ENCODE assay signal across 9 cellular contexts in genomic region chr11:811446-812245, GRCh38. TPM values are rescaled to one million over a fixed set of nuclear protein-coding genes. Genes with fewer than 3 reads are reported as not detected.
A peak's percentile ranks its signal among the peaks of the same experiment; 100 is the strongest.
DNase-seq lines count a peak whose midpoint lies in the region; ATAC-seq and TF ChIP-seq lines count a peak whose summit lies in the region.
"Had no signal": no experiment of that assay in that cellular context is flagged by ENCODE, and none has a peak within 500 bp of the region (broad histone marks: within the 10 kb centered on the region; RNA-seq: fewer than 3 reads in every experiment).

No MANE protein-coding gene starts in this region.

- H3K4me3 ChIP-seq in MG63: peak overlapping the region; percentile 82

- no peak for TF ChIP-seq POLR2A in erythroblast (IDR thresholded peaks at IDR 0.05; ENCODE audit: low read length)

- H3K4me1 Mint-ChIP-seq in chondrocyte (ENCODE audit: low read depth): peaks cover 33% of the 10 kb centered on the region
- peaks cover 10 to 41% (median 35%) of the 10 kb centered on the region in 4 donors for H3K4me1 Mint-ChIP-seq in naive thymus-derived CD8-positive, alpha-beta T cell

- H3K27me3 ChIP-seq in MG63: no peaks in the 10 kb centered on the region

- POLR2A ChIA-PET in naive thymus-derived CD8-positive, alpha-beta T cell (lab: Charles Lee): interaction anchor here (0.6 to 1.9 kb wide), 3 partner anchors 9 to 68 kb away, joined by 4 to 34 read pairs (median 4); partner anchors contain the start of gene PNPLA2

- ATAC-seq in naive thymus-derived CD8-positive, alpha-beta T cell: no peak
- ATAC-seq in GM19035 (IDR thresholded peaks at IDR 0.05; ENCODE audit: unreplicated experiment) (no peak), GM21786 (IDR thresholded peaks at IDR 0.05; ENCODE audit: unreplicated experiment) (no peak)

- H3K36me3 ChIP-seq in MG63: peaks cover 59% of the 10 kb centered on the region

- no peaks in the 10 kb centered on the region for H3K27me3 Mint-ChIP-seq in chondrocyte (ENCODE audit: low read depth)
- no peaks in the 10 kb centered on the region for H3K27me3 Mint-ChIP-seq in naive thymus-derived CD8-positive, alpha-beta T cell

- TF ChIP-seq CTCF in chondrocyte (IDR thresholded peaks at IDR 0.05): no peak

- no peaks in the 10 kb centered on the region for H3K9me3 ChIP-seq in MG63

- H3K27ac Mint-ChIP-seq in chondrocyte (ENCODE audit: unreplicated experiment): peak overlapping the region; percentile 78
- H3K27ac Mint-ChIP-seq in naive thymus-derived CD8-positive, alpha-beta T cell: peak overlapping the region in 9 of 10 donors; percentile 31 to 95 (median 86)

- peaks cover 16% of the 10 kb centered on the region for H3K36me3 Mint-ChIP-seq in chondrocyte (ENCODE audit: low read depth)
- peaks cover 0 to 27% (median 2%) of the 10 kb centered on the region in 3 donors for H3K36me3 Mint-ChIP-seq in naive thymus-derived CD8-positive, alpha-beta T cell

- no peaks in the 10 kb centered on the region for H3K9me3 Mint-ChIP-seq in chondrocyte (ENCODE audit: low read depth)
- no peaks in the 10 kb centered on the region for H3K9me3 Mint-ChIP-seq in naive thymus-derived CD8-positive, alpha-beta T cell

- H3K4me3 Mint-ChIP-seq in chondrocyte (ENCODE audit: unreplicated experiment): peak overlapping the region; percentile 85
- peak overlapping the region; percentile 79 to 98 (median 86) for H3K4me3 Mint-ChIP-seq in naive thymus-derived CD8-positive, alpha-beta T cell

- peak; percentile 42 for DNase-seq in EL
- DNase-seq in MG63: no peak
- no peak for DNase-seq in chondrocyte (ENCODE audit: low spot score)
- DNase-seq in naive thymus-derived CD8-positive, alpha-beta T cell: no peak
- no peak for DNase-seq in activated CD4-positive, alpha-beta T cell treated with anti-CD3 and anti-CD28 coated beads, Interleukin-2, amount 50 U/mL, for 4 hours
- no peak for DNase-seq in erythroblast (lab: John Stamatoyannopoulos, UW)
- DNase-seq: NCI-H2171 treated with DMSO at 0.1 percent for 48 hours had no signal

RNA-seq across cellular contexts. Expression of gene RPLP2, which starts 1.9 kb away (rescaled TPM):
- total RNA-seq in MG63 (2014; rRNA removed; shearing (Covaris generic); ENCODE audit: low replicate concordance): 770 and 1,105 TPM in 2 replicates
- total RNA-seq in chondrocyte: 1,144 to 1,291 TPM (median 1,171 TPM) in 3 replicates
- total RNA-seq in naive thymus-derived CD8-positive, alpha-beta T cell: 1,000 to 10,000 TPM; 5,498 to 5,522 TPM
- polyA plus RNA-seq in naive thymus-derived CD8-positive, alpha-beta T cell: 1,000 to 10,000 TPM; 4,080 to 5,338 (median 4,376) TPM

RNA-seq across cellular contexts. Expression of gene PIDD1, which starts 6.6 kb away (rescaled TPM):
- total RNA-seq in MG63 (2014; rRNA removed; shearing (Covaris generic); ENCODE audit: low replicate concordance): 4.9 and 10.8 TPM in 2 replicates
- 12.5 to 14.9 TPM (median 12.8 TPM) in 3 replicates for total RNA-seq in chondrocyte
- total RNA-seq in naive thymus-derived CD8-positive, alpha-beta T cell: 10 to 100 TPM; 37.7 to 40.7 TPM
- 1 to 10 TPM; 2.5 to 6.6 (median 4.1) TPM for polyA plus RNA-seq in naive thymus-derived CD8-positive, alpha-beta T cell

RNA-seq across cellular contexts. Expression of gene PNPLA2, which starts 7.1 kb away (rescaled TPM):
- total RNA-seq in MG63 (2014; rRNA removed; shearing (Covaris generic); ENCODE audit: low replicate concordance): 4.2 and 12.4 TPM in 2 replicates
- total RNA-seq in chondrocyte: 56.0 to 59.1 TPM (median 56.0 TPM) in 3 replicates
- total RNA-seq in naive thymus-derived CD8-positive, alpha-beta T cell: 100 to 1,000 TPM; 248 to 251 TPM
- 10 to 100 TPM; 20.5 to 42.7 (median 31.5) TPM for polyA plus RNA-seq in naive thymus-derived CD8-positive, alpha-beta T cell

RNA-seq across cellular contexts. Expression of gene SLC25A22, which starts 13.6 kb away (rescaled TPM):
- 28.6 and 31.3 TPM in 2 replicates for total RNA-seq in MG63 (2014; rRNA removed; shearing (Covaris generic); ENCODE audit: low replicate concordance)
- total RNA-seq in chondrocyte: 15.6 to 24.4 TPM (median 16.0 TPM) in 3 replicates
- 10 to 100 TPM; 18.1 to 19.2 TPM for total RNA-seq in naive thymus-derived CD8-positive, alpha-beta T cell
- 10 to 100 TPM in 1 of 3 donors, 1 to 10 TPM in 2; 6.4 to 16.4 (median 6.5) TPM for polyA plus RNA-seq in naive thymus-derived CD8-positive, alpha-beta T cell

RNA-seq across cellular contexts. Expression of gene CRACR2B, which starts 16.1 kb away (rescaled TPM):
- not detected in 2 replicates for total RNA-seq in MG63 (2014; rRNA removed; shearing (Covaris generic); ENCODE audit: low replicate concordance)
- total RNA-seq in chondrocyte: 0.57 to 5.0 TPM (median 1.4 TPM) in 3 replicates
- total RNA-seq in naive thymus-derived CD8-positive, alpha-beta T cell: under 1 TPM; 0.60 to 0.85 TPM
- under 1 TPM in 1 of 3 donors, not detected in 2; 0.18 TPM for polyA plus RNA-seq in naive thymus-derived CD8-positive, alpha-beta T cell
